1 cellular context compared by ENCODE assay signal in the genomic region with DNA sequence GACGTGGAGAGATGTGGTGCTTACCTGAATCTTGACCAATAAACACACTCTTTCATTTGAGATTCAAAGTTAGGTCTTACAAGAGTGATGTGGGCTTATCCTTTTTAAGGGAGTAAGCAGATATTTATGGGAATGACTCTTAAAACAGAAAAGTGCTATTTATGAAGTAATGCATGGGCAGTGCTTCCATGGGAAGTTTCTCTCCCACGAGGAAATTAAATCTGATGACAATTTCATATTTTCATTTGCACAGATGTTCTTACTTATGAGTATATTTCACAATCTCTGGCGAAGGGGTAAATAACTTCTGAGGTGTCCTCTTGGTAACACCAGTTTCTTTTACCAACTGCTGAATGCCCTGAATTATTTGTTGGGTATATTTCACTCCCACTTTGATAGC.
TF ChIP-seq lines count a peak whose summit lies in the region.

No MANE protein-coding gene starts in this region.

TF ChIP-seq in GM12878, 131 proteins besides CTCF, POLR2A, EP300 and RAD21 (continued from another document):
- TF ChIP-seq, protein P1, sequence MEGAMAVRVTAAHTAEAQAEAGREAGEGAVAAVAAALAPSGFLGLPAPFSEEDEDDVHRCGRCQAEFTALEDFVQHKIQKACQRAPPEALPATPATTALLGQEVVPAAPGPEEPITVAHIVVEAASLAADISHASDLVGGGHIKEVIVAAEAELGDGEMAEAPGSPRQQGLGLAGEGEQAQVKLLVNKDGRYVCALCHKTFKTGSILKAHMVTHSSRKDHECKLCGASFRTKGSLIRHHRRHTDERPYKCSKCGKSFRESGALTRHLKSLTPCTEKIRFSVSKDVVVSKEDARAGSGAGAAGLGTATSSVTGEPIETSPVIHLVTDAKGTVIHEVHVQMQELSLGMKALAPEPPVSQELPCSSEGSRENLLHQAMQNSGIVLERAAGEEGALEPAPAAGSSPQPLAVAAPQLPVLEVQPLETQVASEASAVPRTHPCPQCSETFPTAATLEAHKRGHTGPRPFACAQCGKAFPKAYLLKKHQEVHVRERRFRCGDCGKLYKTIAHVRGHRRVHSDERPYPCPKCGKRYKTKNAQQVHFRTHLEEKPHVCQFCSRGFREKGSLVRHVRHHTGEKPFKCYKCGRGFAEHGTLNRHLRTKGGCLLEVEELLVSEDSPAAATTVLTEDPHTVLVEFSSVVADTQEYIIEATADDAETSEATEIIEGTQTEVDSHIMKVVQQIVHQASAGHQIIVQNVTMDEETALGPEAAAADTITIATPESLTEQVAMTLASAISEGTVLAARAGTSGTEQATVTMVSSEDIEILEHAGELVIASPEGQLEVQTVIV (IDR thresholded peaks at IDR 0.05; ENCODE audit: borderline replicate concordance, partially characterized antibody) = no peak
- TF ChIP-seq, protein P2, sequence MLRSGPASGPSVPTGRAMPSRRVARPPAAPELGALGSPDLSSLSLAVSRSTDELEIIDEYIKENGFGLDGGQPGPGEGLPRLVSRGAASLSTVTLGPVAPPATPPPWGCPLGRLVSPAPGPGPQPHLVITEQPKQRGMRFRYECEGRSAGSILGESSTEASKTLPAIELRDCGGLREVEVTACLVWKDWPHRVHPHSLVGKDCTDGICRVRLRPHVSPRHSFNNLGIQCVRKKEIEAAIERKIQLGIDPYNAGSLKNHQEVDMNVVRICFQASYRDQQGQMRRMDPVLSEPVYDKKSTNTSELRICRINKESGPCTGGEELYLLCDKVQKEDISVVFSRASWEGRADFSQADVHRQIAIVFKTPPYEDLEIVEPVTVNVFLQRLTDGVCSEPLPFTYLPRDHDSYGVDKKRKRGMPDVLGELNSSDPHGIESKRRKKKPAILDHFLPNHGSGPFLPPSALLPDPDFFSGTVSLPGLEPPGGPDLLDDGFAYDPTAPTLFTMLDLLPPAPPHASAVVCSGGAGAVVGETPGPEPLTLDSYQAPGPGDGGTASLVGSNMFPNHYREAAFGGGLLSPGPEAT (IDR thresholded peaks at IDR 0.05; ENCODE audit: low read depth) = no peak
- TF ChIP-seq RFX5 (IDR thresholded peaks at IDR 0.05; ENCODE audit: low read depth, low read length) = no peak
- TF ChIP-seq, protein P3, sequence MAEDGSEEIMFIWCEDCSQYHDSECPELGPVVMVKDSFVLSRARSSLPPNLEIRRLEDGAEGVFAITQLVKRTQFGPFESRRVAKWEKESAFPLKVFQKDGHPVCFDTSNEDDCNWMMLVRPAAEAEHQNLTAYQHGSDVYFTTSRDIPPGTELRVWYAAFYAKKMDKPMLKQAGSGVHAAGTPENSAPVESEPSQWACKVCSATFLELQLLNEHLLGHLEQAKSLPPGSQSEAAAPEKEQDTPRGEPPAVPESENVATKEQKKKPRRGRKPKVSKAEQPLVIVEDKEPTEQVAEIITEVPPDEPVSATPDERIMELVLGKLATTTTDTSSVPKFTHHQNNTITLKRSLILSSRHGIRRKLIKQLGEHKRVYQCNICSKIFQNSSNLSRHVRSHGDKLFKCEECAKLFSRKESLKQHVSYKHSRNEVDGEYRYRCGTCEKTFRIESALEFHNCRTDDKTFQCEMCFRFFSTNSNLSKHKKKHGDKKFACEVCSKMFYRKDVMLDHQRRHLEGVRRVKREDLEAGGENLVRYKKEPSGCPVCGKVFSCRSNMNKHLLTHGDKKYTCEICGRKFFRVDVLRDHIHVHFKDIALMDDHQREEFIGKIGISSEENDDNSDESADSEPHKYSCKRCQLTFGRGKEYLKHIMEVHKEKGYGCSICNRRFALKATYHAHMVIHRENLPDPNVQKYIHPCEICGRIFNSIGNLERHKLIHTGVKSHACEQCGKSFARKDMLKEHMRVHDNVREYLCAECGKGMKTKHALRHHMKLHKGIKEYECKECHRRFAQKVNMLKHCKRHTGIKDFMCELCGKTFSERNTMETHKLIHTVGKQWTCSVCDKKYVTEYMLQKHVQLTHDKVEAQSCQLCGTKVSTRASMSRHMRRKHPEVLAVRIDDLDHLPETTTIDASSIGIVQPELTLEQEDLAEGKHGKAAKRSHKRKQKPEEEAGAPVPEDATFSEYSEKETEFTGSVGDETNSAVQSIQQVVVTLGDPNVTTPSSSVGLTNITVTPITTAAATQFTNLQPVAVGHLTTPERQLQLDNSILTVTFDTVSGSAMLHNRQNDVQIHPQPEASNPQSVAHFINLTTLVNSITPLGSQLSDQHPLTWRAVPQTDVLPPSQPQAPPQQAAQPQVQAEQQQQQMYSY (CRISPR knock-in tag; IDR thresholded peaks at IDR 0.05) = no peak
- no peak for TF ChIP-seq CBX3 (IDR thresholded peaks at IDR 0.05; ENCODE audit: borderline replicate concordance, low read depth)
- no peak for TF ChIP-seq FOXK2 (IDR thresholded peaks at IDR 0.05)
- TF ChIP-seq HCFC1 (IDR thresholded peaks at IDR 0.05; ENCODE audit: low read length) = no peak
- TF ChIP-seq, protein P4, sequence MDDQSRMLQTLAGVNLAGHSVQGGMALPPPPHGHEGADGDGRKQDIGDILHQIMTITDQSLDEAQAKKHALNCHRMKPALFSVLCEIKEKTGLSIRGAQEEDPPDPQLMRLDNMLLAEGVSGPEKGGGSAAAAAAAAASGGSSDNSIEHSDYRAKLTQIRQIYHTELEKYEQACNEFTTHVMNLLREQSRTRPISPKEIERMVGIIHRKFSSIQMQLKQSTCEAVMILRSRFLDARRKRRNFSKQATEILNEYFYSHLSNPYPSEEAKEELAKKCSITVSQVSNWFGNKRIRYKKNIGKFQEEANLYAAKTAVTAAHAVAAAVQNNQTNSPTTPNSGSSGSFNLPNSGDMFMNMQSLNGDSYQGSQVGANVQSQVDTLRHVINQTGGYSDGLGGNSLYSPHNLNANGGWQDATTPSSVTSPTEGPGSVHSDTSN (IDR thresholded peaks at IDR 0.05; ENCODE audit: insufficient replicate concordance, low read depth, low read length) = no peak
